ENCODE assay signal across 14 cellular contexts in genomic region chr2:195961873-195962272, GRCh38.
DNase-seq lines count a peak whose midpoint lies in the region; ATAC-seq and TF ChIP-seq lines count a peak whose summit lies in the region.
"Had no signal": no experiment of that assay in that cellular context is flagged by ENCODE, and none has a peak within 500 bp of the region (broad histone marks: within the 10 kb centered on the region; RNA-seq: fewer than 3 reads in every experiment).

No MANE protein-coding gene starts in this region.

- H3K4me3 ChIP-seq in OCI-LY3 (ENCODE audit: low read length): peak overlapping the region; percentile 3; the same call in 1 of the 2 replicates
- H3K4me3 ChIP-seq: adrenal gland, SJSA1 had no signal

- H4K20me1 ChIP-seq in OCI-LY3 (ENCODE audit: insufficient read depth, low read length): no peaks in the 10 kb centered on the region

- H3K36me3 ChIP-seq in OCI-LY3 (replicated peaks; ENCODE audit: low read depth, low read length): no peaks in the 10 kb centered on the region
- H3K36me3 ChIP-seq: adrenal gland, SJSA1 had no signal

- H3K9me3 ChIP-seq in OCI-LY3 (ENCODE audit: insufficient read depth, low read length): 0 out of 2 replicates have a peak, but pooled peaks cover 3% of the 10 kb centered on the region
- H3K9me3 ChIP-seq: adrenal gland, SJSA1 had no signal

- H3K79me2 ChIP-seq in OCI-LY3 (ENCODE audit: low read length): no peaks in the 10 kb centered on the region

- DNase-seq in islet precursor cell: no peak
- no peak for DNase-seq in NCI-H1048 (lab: John Stamatoyannopoulos, UW)
- DNase-seq in mesenteric fat pad (ENCODE audit: low spot score): no peak
- DNase-seq: activated CD4-positive, alpha-beta T cell treated with anti-CD3 and anti-CD28 coated beads, Interleukin-2, amount 50 U/mL, for 4 hours; adrenal gland; C1 segment of cervical spinal cord; stimulated activated CD4-positive, alpha-beta T cell treated with anti-CD3 and anti-CD28 coated beads, Interleukin-12 subunit alpha, Interleukin-12 subunit beta, amount 100 ng/mL, for 4 hours had no signal

- peak overlapping the region; percentile 1; the same call in 1 of the 2 replicates for H2AFZ ChIP-seq in OCI-LY3 (ENCODE audit: low read depth, low read length)

- ATAC-seq in GM18511 (IDR thresholded peaks at IDR 0.05; ENCODE audit: unreplicated experiment): peak; percentile 96
- ATAC-seq in GM21529 (IDR thresholded peaks at IDR 0.05; ENCODE audit: unreplicated experiment): peak; percentile 98
- peak; percentile 94 for ATAC-seq in HG03139 (IDR thresholded peaks at IDR 0.05; ENCODE audit: unreplicated experiment)
- ATAC-seq in GM18873 (IDR thresholded peaks at IDR 0.05; ENCODE audit: low FRiP score, unreplicated experiment): no peak
- ATAC-seq: stimulated activated effector memory CD8-positive, alpha-beta T cell treated with anti-CD3 and anti-CD28 coated beads, Interleukin-12 subunit alpha, Interleukin-12 subunit beta, amount 100 ng/mL, for 72 hours had no signal

- H3K27me3 ChIP-seq in OCI-LY3 (ENCODE audit: low read depth, low read length): no peaks in the 10 kb centered on the region
- H3K27me3 ChIP-seq: adrenal gland, SJSA1 had no signal

- H3K4me2 ChIP-seq in OCI-LY3 (ENCODE audit: low read length): peak overlapping the region; percentile 27

- H3K9ac ChIP-seq in OCI-LY3 (ENCODE audit: low read length): peak overlapping the region; percentile 31

- TF ChIP-seq CTCF in OCI-LY3 (IDR thresholded peaks at IDR 0.05; ENCODE audit: low read depth, low read length): no peak

- H3K27ac ChIP-seq in OCI-LY3 (ENCODE audit: low read length): peak overlapping the region; percentile 70
- H3K27ac ChIP-seq: adrenal gland, SJSA1 had no signal

- H3K4me1 ChIP-seq in OCI-LY3 (ENCODE audit: low read length): peaks cover 15% of the 10 kb centered on the region
- H3K4me1 ChIP-seq: adrenal gland, SJSA1 had no signal
